Comparison of ENCODE assay signal across 8 cellular contexts in genomic region chr16:89687092-89687940, GRCh38. TPM values are rescaled to one million over a fixed set of nuclear protein-coding genes. Genes with fewer than 3 reads are reported as not detected.
DNase-seq lines count a peak whose midpoint lies in the region; ATAC-seq, FAIRE-seq and TF ChIP-seq lines count a peak whose summit lies in the region.

No MANE protein-coding gene starts in this region.

- TF ChIP-seq POLR2A in breast epithelium (IDR thresholded peaks at IDR 0.05) (no peak), H54 (IDR thresholded peaks at IDR 0.05; ENCODE audit: low read depth, low read length) (no peak)

- H3K27ac ChIP-seq in breast epithelium (peak overlapping the region; percentile 77 to 93), substantia nigra (ENCODE audit: low read depth, low read length, poor library complexity, severe bottlenecking) (peak overlapping the region; percentile 86)

- TF ChIP-seq CTCF in HFF-Myc (IDR thresholded peaks at IDR 0.05; ENCODE audit: low read depth, low read length, missing control alignments) (no peak), breast epithelium (IDR thresholded peaks at IDR 0.05) (no peak)

- DNase-seq in Right ventricle myocardium superior (no peak), Right ventricle myocardium inferior (ENCODE audit: missing footprints) (no peak), HFF-Myc (ENCODE audit: extremely low read depth, low read depth) (no peak), NAMALWA (ENCODE audit: low spot score) (peak; percentile 76), breast epithelium (ENCODE audit: low spot score in 2 of 2) (no peak), left kidney (ENCODE audit: low read depth, low spot score) (peak; percentile 85), substantia nigra (lab: John Stamatoyannopoulos, UW) (peak in 1 of 49 donors; percentile 57), H54 (ENCODE audit: insufficient read length, low spot score) (no peak)

- H3K4me1 ChIP-seq in breast epithelium = peaks cover 7% of the 10 kb centered on the region in 2 donors

- H3K36me3 ChIP-seq in breast epithelium = no peaks in the 10 kb centered on the region

- ATAC-seq in Right ventricle myocardium superior (ENCODE audit: poor library complexity) = peak; percentile 52
- no peak for ATAC-seq in Right ventricle myocardium inferior

- no peaks in the 10 kb centered on the region for H3K9me3 ChIP-seq in breast epithelium

- FAIRE-seq in H54 (lab: Jason Lieb, UNC) = no peak

- no peaks in the 10 kb centered on the region for H3K27me3 ChIP-seq in breast epithelium

- intact Hi-C loops in Right ventricle myocardium superior (cut with DNase I) = no loop called here
- intact Hi-C loops in Right ventricle myocardium inferior (cut with DNase I) = no loop called here
- intact Hi-C loops in breast epithelium (cut with DNase I; ENCODE audit: low total_unique reads) = no loop called here

- peak overlapping the region; percentile 87 for H3K4me3 ChIP-seq in HFF-Myc (replicated peaks; ENCODE audit: low read depth, low read length)
- peak overlapping the region; percentile 76 to 87 (median 77) for H3K4me3 ChIP-seq in breast epithelium

RNA-seq across cellular contexts. Expression of gene CDK10, which starts 0.8 kb away (rescaled TPM):
- total RNA-seq in Right ventricle myocardium superior = 20.7 TPM
- total RNA-seq in Right ventricle myocardium inferior = 21.9 TPM
- 10 to 100 TPM; 31.2 to 84.9 (median 67.2) TPM for total RNA-seq in breast epithelium

RNA-seq across cellular contexts. Expression of gene SPATA2L, which starts 14.2 kb away (rescaled TPM):
- total RNA-seq in Right ventricle myocardium superior (4.1 TPM), Right ventricle myocardium inferior (3.4 TPM), breast epithelium (10 to 100 TPM in 2 of 3 donors, 1 to 10 TPM in 1; 9.0 to 15.1 (median 14.3) TPM)

RNA-seq across cellular contexts. Expression of gene SPATA33, which starts 29.7 kb away (rescaled TPM):
- total RNA-seq in Right ventricle myocardium superior = 1.9 TPM
- total RNA-seq in Right ventricle myocardium inferior = 1.6 TPM
- 1 to 10 TPM; 3.8 to 7.2 (median 5.9) TPM for total RNA-seq in breast epithelium

RNA-seq across cellular contexts. Expression of gene CHMP1A, which starts 29.8 kb away (rescaled TPM):
- total RNA-seq in Right ventricle myocardium superior (32.6 TPM), Right ventricle myocardium inferior (40.6 TPM), breast epithelium (10 to 100 TPM; 67.5 to 100.0 (median 86.2) TPM)

RNA-seq across cellular contexts. Expression of gene VPS9D1, which starts 33.4 kb away (rescaled TPM):
- total RNA-seq in Right ventricle myocardium superior (11.2 TPM), Right ventricle myocardium inferior (11.1 TPM), breast epithelium (1 to 10 TPM; 4.8 to 6.6 (median 5.4) TPM)

Comparison
In these comparisons a context has a peak if more than half of its experiments do, and no peak if none do; other contexts are left out.
1. DNase-seq: peak in NAMALWA (single experiment) and left kidney (single experiment); none in Right ventricle myocardium superior (single experiment), Right ventricle myocardium inferior (single experiment), HFF-Myc (single experiment), breast epithelium (0 of 2) and H54 (single experiment).